ENCODE assay signal across 13 cellular contexts in the genomic region with DNA sequence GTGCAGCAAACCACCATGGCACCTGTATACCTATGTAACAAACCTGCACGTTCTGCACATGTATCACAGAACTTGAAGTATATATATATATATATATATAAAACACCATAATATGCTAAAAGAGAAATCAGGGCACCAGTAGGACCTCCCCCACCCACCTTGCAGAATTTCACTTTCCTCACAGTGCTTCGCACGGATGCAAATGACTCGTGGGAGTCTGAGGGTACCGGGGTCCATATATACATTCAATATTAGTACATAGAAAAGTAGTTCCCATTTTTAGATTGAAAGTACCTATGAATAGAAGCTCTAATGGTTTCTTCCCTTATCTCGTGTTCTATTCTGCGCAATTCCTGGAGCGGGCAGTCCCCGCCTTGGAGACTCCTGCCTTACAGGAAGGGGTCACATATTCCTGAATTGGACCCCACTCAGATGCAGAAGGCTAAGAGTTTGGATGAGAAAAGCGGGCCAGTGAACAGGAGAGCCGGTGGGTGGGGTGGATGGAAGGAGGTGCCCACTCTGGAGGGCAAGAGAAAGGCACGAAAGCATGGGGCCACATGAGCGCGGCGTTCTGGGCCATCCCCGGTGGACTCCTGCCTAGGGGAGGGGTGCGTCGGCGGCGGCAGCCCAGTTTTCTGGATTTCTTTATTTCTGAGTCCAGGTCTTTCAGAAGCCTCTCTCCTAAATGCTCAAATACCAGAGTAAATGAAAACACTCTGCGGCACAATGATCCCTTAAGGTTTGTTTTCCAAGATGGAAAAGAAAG.
DNase-seq lines count a peak whose midpoint lies in the region; ATAC-seq and TF ChIP-seq lines count a peak whose summit lies in the region.
"Had no signal": no experiment of that assay in that cellular context is flagged by ENCODE, and none has a peak within 500 bp of the region (broad histone marks: within the 10 kb centered on the region; RNA-seq: fewer than 3 reads in every experiment).

No MANE protein-coding gene starts in this region.

- peak overlapping the region; percentile 73 for H3K4me2 ChIP-seq in osteoblast (ENCODE audit: insufficient read depth, low read length)

- peak overlapping the region; percentile 41 for H3K27ac ChIP-seq in osteoblast (ENCODE audit: low read depth, low read length)
- peak overlapping the region; percentile 79 to 93 for H3K27ac ChIP-seq in aorta (ENCODE audit: low read depth in 1 of 2, low read length in 2 of 2)
- no peak overlapping the region for H3K27ac ChIP-seq in RWPE1
- H3K27ac ChIP-seq: C4-2B had no signal

- H3K4me3 ChIP-seq in osteoblast (ENCODE audit: insufficient read depth, low read length) (peak overlapping the region; percentile 60), aorta (ENCODE audit: low read length in 2 of 2) (peak overlapping the region; percentile 2 to 24)

- H3K9me3 Mint-ChIP-seq in stimulated activated naive CD8-positive, alpha-beta T cell treated with anti-CD3 and anti-CD28 coated beads, Interleukin-15, amount 100 ng/mL, for 72 hours = no peaks in the 10 kb centered on the region
- H3K9me3 Mint-ChIP-seq in chondrocyte (ENCODE audit: low read depth) = peaks cover 8% of the 10 kb centered on the region
- H3K9me3 Mint-ChIP-seq: stimulated activated naive CD8-positive, alpha-beta T cell treated with anti-CD3 and anti-CD28 coated beads, Interleukin-15, Interleukin-2, amounts not matched to agents 100 ng/mL and 50 ng/mL, for 24 hours had no signal

- POLR2A ChIA-PET in RWPE1 (lab: Yijun Ruan, JAX; ENCODE audit: low non-redundant PET) = no interaction called here

- no peaks in the 10 kb centered on the region for H4K20me1 ChIP-seq in osteoblast (ENCODE audit: insufficient read depth, low read length)

- no peaks in the 10 kb centered on the region for H3K79me2 ChIP-seq in osteoblast (ENCODE audit: insufficient read depth, low read length)

- peaks cover 2% of the 10 kb centered on the region for H3K36me3 Mint-ChIP-seq in chondrocyte (ENCODE audit: low read depth)

- peak overlapping the region; percentile 34 for H2AFZ ChIP-seq in osteoblast (ENCODE audit: low read length)

- H3K27ac Mint-ChIP-seq in stimulated activated naive CD8-positive, alpha-beta T cell treated with anti-CD3 and anti-CD28 coated beads, Interleukin-15, amount 100 ng/mL, for 72 hours = peak overlapping the region; percentile 78 to 95
- peak overlapping the region; percentile 84 for H3K27ac Mint-ChIP-seq in chondrocyte (ENCODE audit: unreplicated experiment)

- no peaks in the 10 kb centered on the region for H3K27me3 ChIP-seq in osteoblast (ENCODE audit: insufficient read depth, low read length)
- H3K27me3 ChIP-seq in aorta (ENCODE audit: control insufficient read depth in 1 of 2, insufficient read depth in 2 of 2, low read length in 1 of 2) = no peaks in the 10 kb centered on the region

- H3K4me1 Mint-ChIP-seq in stimulated activated naive CD8-positive, alpha-beta T cell treated with anti-CD3 and anti-CD28 coated beads, Interleukin-15, amount 100 ng/mL, for 72 hours = peaks cover 82% of the 10 kb centered on the region
- peaks cover 64% of the 10 kb centered on the region for H3K4me1 Mint-ChIP-seq in chondrocyte (ENCODE audit: low read depth)

- H3K4me1 ChIP-seq in osteoblast (ENCODE audit: insufficient read depth, low read length) (peaks cover 32% of the 10 kb centered on the region), aorta (ENCODE audit: control insufficient read depth in 1 of 2, insufficient read depth in 2 of 2, low read length in 2 of 2) (peaks cover 0 to 7% of the 10 kb centered on the region in 2 donors)

- no peaks in the 10 kb centered on the region for H3K36me3 ChIP-seq in osteoblast (ENCODE audit: insufficient read depth, low read length)
- H3K36me3 ChIP-seq in aorta (ENCODE audit: control insufficient read depth in 1 of 2, insufficient read depth in 2 of 2, low read length in 1 of 2) = no peaks in the 10 kb centered on the region

- WGBS in aorta, 2 donors = 28 to 31% methylated on average over 21 of the region's 21 CpGs

- ATAC-seq in stimulated activated naive CD8-positive, alpha-beta T cell treated with anti-CD3 and anti-CD28 coated beads, Interleukin-15, amount 100 ng/mL, for 72 hours = no peak
- ATAC-seq in stimulated activated naive CD8-positive, alpha-beta T cell treated with anti-CD3 and anti-CD28 coated beads, Interleukin-15, Interleukin-2, amounts not matched to agents 100 U/mL and 50 U/mL, for 24 hours = no peak
- peak; percentile 45 for ATAC-seq in aorta (ENCODE audit: low FRiP score)
- ATAC-seq in GM19328 (IDR thresholded peaks at IDR 0.05; ENCODE audit: unreplicated experiment) = no peak

- intact Hi-C loops in aorta (cut with DNase I) = loop anchor here in 1 of 2 donors (5.0 kb wide), 1 partner anchor 159 kb away; no protein-coding TSS in a partner anchor

- CTCF ChIA-PET in RWPE1 (lab: Yijun Ruan, JAX) = no interaction called here

- peak overlapping the region; percentile 43 to 46 for H3K4me3 Mint-ChIP-seq in stimulated activated naive CD8-positive, alpha-beta T cell treated with anti-CD3 and anti-CD28 coated beads, Interleukin-15, amount 100 ng/mL, for 72 hours
- H3K4me3 Mint-ChIP-seq in chondrocyte (ENCODE audit: unreplicated experiment) = peak overlapping the region; percentile 62
- H3K4me3 Mint-ChIP-seq: stimulated activated naive CD8-positive, alpha-beta T cell treated with anti-CD3 and anti-CD28 coated beads, Interleukin-15, Interleukin-2, amounts not matched to agents 100 ng/mL and 50 ng/mL, for 24 hours had no signal

- no peak for DNase-seq in stimulated activated naive CD8-positive, alpha-beta T cell treated with anti-CD3 and anti-CD28 coated beads, Interleukin-15, amount 100 ng/mL, for 72 hours
- no peak for DNase-seq in stimulated activated naive CD8-positive, alpha-beta T cell treated with anti-CD3 and anti-CD28 coated beads, Interleukin-15, Interleukin-2, amounts not matched to agents 100 U/mL and 50 U/mL, for 24 hours
- DNase-seq in chondrocyte (ENCODE audit: low spot score) (no peak), osteoblast (ENCODE audit: insufficient read length, low spot score, missing footprints) (peak; percentile 66), aorta (no peak), globus pallidus (ENCODE audit: low spot score) (no peak), RWPE1 (ENCODE audit: low spot score) (no peak)
- DNase-seq: activated naive CD4-positive, alpha-beta T cell treated with Interleukin-2 at 50 U/mL for 16 hours; effector CD4-positive, alpha-beta T cell; NCI-H2171 had no signal

- H3K9me3 ChIP-seq in osteoblast (ENCODE audit: low read depth, low read length) (no peaks in the 10 kb centered on the region), aorta (ENCODE audit: control insufficient read depth, low read length) (no peaks in the 10 kb centered on the region)

- H3K27me3 Mint-ChIP-seq in stimulated activated naive CD8-positive, alpha-beta T cell treated with anti-CD3 and anti-CD28 coated beads, Interleukin-15, amount 100 ng/mL, for 72 hours = no peaks in the 10 kb centered on the region
- H3K27me3 Mint-ChIP-seq in chondrocyte (ENCODE audit: low read depth) = no peaks in the 10 kb centered on the region
- H3K27me3 Mint-ChIP-seq: stimulated activated naive CD8-positive, alpha-beta T cell treated with anti-CD3 and anti-CD28 coated beads, Interleukin-15, Interleukin-2, amounts not matched to agents 100 ng/mL and 50 ng/mL, for 24 hours had no signal

- TF ChIP-seq CTCF in chondrocyte (IDR thresholded peaks at IDR 0.05) (no peak), osteoblast (IDR thresholded peaks at IDR 0.05; ENCODE audit: extremely low read depth, low read depth, low read length) (no peak), RWPE1 (conservative IDR thresholded peaks at IDR 0.05; ENCODE audit: low read depth) (no peak)
